11 cellular contexts compared by ENCODE assay signal in the genomic region with DNA sequence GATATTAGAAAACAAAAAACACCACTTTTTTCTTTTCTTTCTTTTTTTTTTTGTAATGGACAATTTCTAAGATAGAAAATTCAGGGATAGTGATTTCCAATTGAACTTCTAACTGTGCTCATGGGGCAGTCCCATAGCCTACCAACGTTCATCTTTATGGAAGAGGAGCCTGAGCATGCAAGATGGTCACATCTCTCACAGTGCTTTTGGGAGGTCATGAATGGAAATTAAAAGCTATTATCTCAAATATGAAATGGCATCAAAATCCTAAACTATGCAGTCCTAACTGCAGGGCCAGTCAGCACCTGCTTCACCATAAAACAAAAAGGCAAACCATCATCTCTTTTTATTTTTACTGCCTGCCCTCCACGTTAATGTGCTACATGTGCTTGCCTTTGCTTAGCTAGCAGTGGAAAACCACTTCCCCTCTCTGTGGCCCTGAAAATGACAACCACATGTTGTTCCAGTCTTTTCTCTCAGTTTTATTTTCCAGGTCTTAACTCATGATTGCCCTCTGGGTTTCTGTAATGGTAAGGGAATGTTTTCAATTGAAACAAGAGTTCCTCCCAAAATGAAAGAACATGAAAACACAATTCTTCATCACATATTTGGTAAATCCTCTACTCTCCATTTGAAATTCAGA. TPM values are rescaled to one million over a fixed set of nuclear protein-coding genes. Genes with fewer than 3 reads are reported as not detected.
A peak's percentile ranks its signal among the peaks of the same experiment; 100 is the strongest.
DNase-seq lines count a peak whose midpoint lies in the region; ATAC-seq, FAIRE-seq and TF ChIP-seq lines count a peak whose summit lies in the region.
"Had no signal": no experiment of that assay in that cellular context is flagged by ENCODE, and none has a peak within 500 bp of the region (broad histone marks: within the 10 kb centered on the region; RNA-seq: fewer than 3 reads in every experiment).

No MANE protein-coding gene starts in this region.

- no peak overlapping the region for H3K4me3 ChIP-seq in skeletal muscle cell (ENCODE audit: low read depth, low read length)
- H3K4me3 ChIP-seq: left ventricle myocardium inferior had no signal

- no peak overlapping the region for H3K4me3 Mint-ChIP-seq in activated naive CD8-positive, alpha-beta T cell treated with anti-CD3 and anti-CD28 coated beads for 36 hours

- peaks cover 9% of the 10 kb centered on the region for H3K36me3 Mint-ChIP-seq in activated naive CD8-positive, alpha-beta T cell treated with anti-CD3 and anti-CD28 coated beads for 36 hours

- peaks cover 2% of the 10 kb centered on the region for H3K9me3 Mint-ChIP-seq in activated naive CD8-positive, alpha-beta T cell treated with anti-CD3 and anti-CD28 coated beads for 36 hours

- peak; percentile 18 for DNase-seq in activated naive CD8-positive, alpha-beta T cell treated with anti-CD3 and anti-CD28 coated beads for 36 hours
- peak; percentile 12 for DNase-seq in skeletal muscle cell (ENCODE audit: low read depth)
- DNase-seq in D721Med (ENCODE audit: insufficient read length, low spot score) = no peak
- DNase-seq in GOT3 (lab: John Stamatoyannopoulos, UW) = no peak
- DNase-seq in DMS153 treated with DMSO at 0.1 percent for 48 hours (lab: John Stamatoyannopoulos, UW; ENCODE audit: unreplicated experiment) = no peak
- DNase-seq: activated naive CD4-positive, alpha-beta T cell treated with Interleukin-2 at 50 U/mL for 16 hours; left ventricle myocardium inferior; NCI-H82 had no signal

- H3K27me3 Mint-ChIP-seq in activated naive CD8-positive, alpha-beta T cell treated with anti-CD3 and anti-CD28 coated beads for 36 hours = no peaks in the 10 kb centered on the region

- peak overlapping the region; percentile 74 for H3K27ac Mint-ChIP-seq in activated naive CD8-positive, alpha-beta T cell treated with anti-CD3 and anti-CD28 coated beads for 36 hours

- no peak for TF ChIP-seq CTCF in D721Med (IDR thresholded peaks at IDR 0.05; ENCODE audit: insufficient read depth, missing control alignments)

- FAIRE-seq in D721Med (lab: Jason Lieb, UNC) = no peak
- FAIRE-seq: H1 had no signal

- H3K4me1 Mint-ChIP-seq in activated naive CD8-positive, alpha-beta T cell treated with anti-CD3 and anti-CD28 coated beads for 36 hours = peaks cover 26% of the 10 kb centered on the region

- ATAC-seq in GM19395 (IDR thresholded peaks at IDR 0.05; ENCODE audit: unreplicated experiment) = peak; percentile 86
- ATAC-seq in HG03342 (IDR thresholded peaks at IDR 0.05; ENCODE audit: unreplicated experiment) = peak; percentile 59

RNA-seq across cellular contexts. Expression of a gene that starts 16.7 kb away (rescaled TPM):
- total RNA-seq in activated naive CD8-positive, alpha-beta T cell treated with anti-CD3 and anti-CD28 coated beads for 36 hours = 1 to 10 TPM in 1 of 2 experiments, under 1 TPM in 1; 0.62 to 1.2 TPM
- total RNA-seq: H1, left ventricle myocardium inferior had no signal

RNA-seq across cellular contexts. Expression of a gene that starts 29.6 kb away (rescaled TPM):
- 1 to 10 TPM; 5.2 to 5.3 TPM for total RNA-seq in activated naive CD8-positive, alpha-beta T cell treated with anti-CD3 and anti-CD28 coated beads for 36 hours

Comparison
In these comparisons a context has a peak if more than half of its experiments do, and no peak if none do; other contexts are left out.
1. DNase-seq: peak in activated naive CD8-positive, alpha-beta T cell treated with anti-CD3 and anti-CD28 coated beads for 36 hours (single experiment) and skeletal muscle cell (single experiment); none in D721Med (single experiment), GOT3 (single experiment) and DMS153 treated with DMSO at 0.1 percent for 48 hours (single experiment).